Comparison of ENCODE assay signal across 35 cellular contexts in the genomic region with DNA sequence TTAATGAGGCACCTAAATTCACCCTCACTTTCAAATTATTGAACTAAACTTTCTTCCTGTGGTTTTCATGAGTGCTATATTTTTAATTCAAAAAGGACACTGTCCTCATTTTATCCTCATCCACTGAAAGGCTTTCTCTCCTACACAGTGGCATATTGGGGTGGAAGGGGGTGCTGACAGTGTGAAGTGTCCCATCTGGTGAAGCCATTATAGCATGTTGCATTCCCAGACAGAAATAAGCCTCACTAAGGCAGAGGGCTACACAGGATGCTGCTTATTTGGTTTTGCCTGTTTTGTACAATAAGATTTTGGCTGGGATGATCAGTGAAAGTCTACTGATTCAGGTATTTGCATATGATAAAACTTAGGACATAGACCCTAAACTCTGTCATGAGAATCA.
"Had no signal": no experiment of that assay in that cellular context is flagged by ENCODE, and none has a peak within 500 bp of the region (broad histone marks: within the 10 kb centered on the region; RNA-seq: fewer than 3 reads in every experiment).

No MANE protein-coding gene starts in this region.

- H3K27ac Mint-ChIP-seq: activated naive CD4-positive, alpha-beta T cell treated with anti-CD3 and anti-CD28 coated beads for 36 hours; activated naive CD4-positive, alpha-beta T cell treated with anti-CD3 and anti-CD28 coated beads, Interleukin-2, amount 10 ng/mL, durations not matched to agents 7 days and 5 days; activated naive CD4-positive, alpha-beta T cell treated with anti-CD3 and anti-CD28 coated beads, Interleukin-2, amount 50 U/mL, for 24 hours; activated naive CD4-positive, alpha-beta T cell treated with anti-CD3 and anti-CD28 coated beads, Interleukin-2, amount 50 U/mL, for 72 hours; activated naive CD8-positive, alpha-beta T cell; activated naive CD8-positive, alpha-beta T cell treated with anti-CD3 and anti-CD28 coated beads for 36 hours; activated naive CD8-positive, alpha-beta T cell treated with anti-CD3 and anti-CD28 coated beads, Interleukin-2, amount 10 ng/mL, durations not matched to agents 7 days and 5 days; activated naive CD8-positive, alpha-beta T cell treated with anti-CD3 and anti-CD28 coated beads, Interleukin-2, amount 50 U/mL, for 24 hours; activated T-cell treated with anti-CD3 and anti-CD28 coated beads, Interleukin-2, amount 50 U/mL, for 24 hours; activated T-cell treated with anti-CD3 and anti-CD28 coated beads, Interleukin-2, amount 50 U/mL, for 72 hours; activated T-helper 1 cell treated with anti-CD3 and anti-CD28 coated beads, Interleukin-12 subunit alpha, Interleukin-12 subunit beta, Interleukin-2, Interleukin-4 antibody, amounts not matched to agents 30 ng/mL and 10 ng/mL and 1 ng/mL, durations not matched to agents 14 hours and 24 hours and 36 hours; activated T-helper 17 cell treated with anti-CD3 and anti-CD28 coated beads, Interleukin-2, amount 50 U/mL, for 72 hours; activated T-helper 2 cell treated with anti-CD3 and anti-CD28 coated beads, Interferon-gamma antibody, Interleukin-2, Interleukin-4, amounts not matched to agents 10 μg/mL and 5 μg/mL and 100 μg/mL, durations not matched to agents 14 hours and 24 hours and 36 hours; brain had no signal

- ATAC-seq: activated naive CD4-positive, alpha-beta T cell treated with anti-CD3 and anti-CD28 coated beads, Interleukin-2, amount 50 U/mL, for 72 hours; activated naive CD8-positive, alpha-beta T cell treated with anti-CD3 and anti-CD28 coated beads, Interleukin-2, amount 50 U/mL, for 24 hours; activated T-cell treated with anti-CD3 and anti-CD28 coated beads, Interleukin-2, amount 50 U/mL, for 4 hours; activated T-cell treated with anti-CD3 and anti-CD28 coated beads, Interleukin-2, amount 50 U/mL, for 72 hours; activated T-helper 17 cell treated with anti-CD3 and anti-CD28 coated beads, Interleukin-2, amount 50 U/mL, for 72 hours; body of pancreas had no signal

- DNase-seq: activated effector memory CD4-positive, alpha-beta T cell treated with anti-CD3 and anti-CD28 coated beads, Interleukin-2, amount 50 U/mL, for 16 hours; activated effector memory CD4-positive, alpha-beta T cell treated with Interleukin-2 at 50 U/mL for 16 hours; activated gamma-delta T cell; activated gamma-delta T cell treated with Interleukin-2 at 50 U/mL for 16 hours; activated naive CD4-positive, alpha-beta T cell; activated naive CD4-positive, alpha-beta T cell treated with anti-CD3 and anti-CD28 coated beads for 36 hours; activated naive CD4-positive, alpha-beta T cell treated with anti-CD3 and anti-CD28 coated beads, Interleukin-2, amount 10 ng/mL, durations not matched to agents 7 days and 5 days; activated naive CD4-positive, alpha-beta T cell treated with anti-CD3 and anti-CD28 coated beads, Interleukin-2, amount 50 U/mL, for 16 hours; activated naive CD4-positive, alpha-beta T cell treated with Interleukin-2 at 50 U/mL for 16 hours; activated naive CD8-positive, alpha-beta T cell treated with anti-CD3 and anti-CD28 coated beads for 36 hours; activated naive CD8-positive, alpha-beta T cell treated with anti-CD3 and anti-CD28 coated beads, Interleukin-2, amount 10 ng/mL, durations not matched to agents 7 days and 5 days; activated naive CD8-positive, alpha-beta T cell treated with anti-CD3 and anti-CD28 coated beads, Interleukin-2, amount 50 U/mL, for 24 hours; activated T-cell treated with anti-CD3 and anti-CD28 coated beads for 4 hours; activated T-cell treated with anti-CD3 and anti-CD28 coated beads, Interleukin-2, amount 50 U/mL, for 1 hour; activated T-cell treated with anti-CD3 and anti-CD28 coated beads, Interleukin-2, amount 50 U/mL, for 24 hours; activated T-cell treated with anti-CD3 and anti-CD28 coated beads, Interleukin-2, amount 50 U/mL, for 4 hours; activated T-cell treated with anti-CD3 and anti-CD28 coated beads, Interleukin-2, amount 50 U/mL, for 48 hours; activated T-cell treated with anti-CD3 and anti-CD28 coated beads, Interleukin-2, amount 50 U/mL, for 72 hours; amniotic stem cell; amygdala; anterior cingulate cortex; aorta; body of pancreas; brain microvascular endothelial cell; caudate nucleus; central memory CD4-positive, alpha-beta T cell; cerebellar nuclear complex had no signal

- H3K4me3 Mint-ChIP-seq: activated naive CD4-positive, alpha-beta T cell treated with anti-CD3 and anti-CD28 coated beads for 36 hours; activated naive CD4-positive, alpha-beta T cell treated with anti-CD3 and anti-CD28 coated beads, Interleukin-2, amount 10 ng/mL, durations not matched to agents 7 days and 5 days; activated naive CD4-positive, alpha-beta T cell treated with anti-CD3 and anti-CD28 coated beads, Interleukin-2, amount 50 U/mL, for 24 hours; activated naive CD8-positive, alpha-beta T cell; activated naive CD8-positive, alpha-beta T cell treated with anti-CD3 and anti-CD28 coated beads for 36 hours; activated naive CD8-positive, alpha-beta T cell treated with anti-CD3 and anti-CD28 coated beads, Interleukin-2, amount 10 ng/mL, durations not matched to agents 7 days and 5 days; activated naive CD8-positive, alpha-beta T cell treated with anti-CD3 and anti-CD28 coated beads, Interleukin-2, amount 50 U/mL, for 24 hours; activated T-cell treated with anti-CD3 and anti-CD28 coated beads, Interleukin-2, amount 50 U/mL, for 24 hours; activated T-cell treated with anti-CD3 and anti-CD28 coated beads, Interleukin-2, amount 50 U/mL, for 4 hours; activated T-cell treated with anti-CD3 and anti-CD28 coated beads, Interleukin-2, amount 50 U/mL, for 72 hours; activated T-helper 1 cell treated with anti-CD3 and anti-CD28 coated beads, Interleukin-12 subunit alpha, Interleukin-12 subunit beta, Interleukin-2, Interleukin-4 antibody, amounts not matched to agents 30 ng/mL and 10 ng/mL and 1 ng/mL, durations not matched to agents 14 hours and 24 hours and 36 hours; activated T-helper 17 cell treated with anti-CD3 and anti-CD28 coated beads, Interleukin-2, amount 50 U/mL, for 72 hours; brain; central memory CD8-positive, alpha-beta T cell had no signal

- H3K27me3 Mint-ChIP-seq: activated naive CD4-positive, alpha-beta T cell treated with anti-CD3 and anti-CD28 coated beads, Interleukin-2, amount 10 ng/mL, durations not matched to agents 7 days and 5 days; activated naive CD4-positive, alpha-beta T cell treated with anti-CD3 and anti-CD28 coated beads, Interleukin-2, amount 50 U/mL, for 24 hours; activated naive CD8-positive, alpha-beta T cell; activated T-cell treated with anti-CD3 and anti-CD28 coated beads, Interleukin-2, amount 50 U/mL, for 24 hours; activated T-helper 17 cell treated with anti-CD3 and anti-CD28 coated beads, Interleukin-2, amount 50 U/mL, for 72 hours; central memory CD8-positive, alpha-beta T cell had no signal

- H3K4me1 Mint-ChIP-seq: activated naive CD4-positive, alpha-beta T cell treated with anti-CD3 and anti-CD28 coated beads, Interleukin-2, amount 10 ng/mL, durations not matched to agents 7 days and 5 days; activated naive CD4-positive, alpha-beta T cell treated with anti-CD3 and anti-CD28 coated beads, Interleukin-2, amount 50 U/mL, for 24 hours; activated naive CD8-positive, alpha-beta T cell treated with anti-CD3 and anti-CD28 coated beads for 36 hours; activated naive CD8-positive, alpha-beta T cell treated with anti-CD3 and anti-CD28 coated beads, Interleukin-2, amount 10 ng/mL, durations not matched to agents 7 days and 5 days; activated naive CD8-positive, alpha-beta T cell treated with anti-CD3 and anti-CD28 coated beads, Interleukin-2, amount 50 U/mL, for 24 hours; activated T-helper 17 cell treated with anti-CD3 and anti-CD28 coated beads, Interleukin-2, amount 50 U/mL, for 72 hours; brain; central memory CD8-positive, alpha-beta T cell had no signal

- H3K36me3 Mint-ChIP-seq: activated naive CD4-positive, alpha-beta T cell treated with anti-CD3 and anti-CD28 coated beads, Interleukin-2, amount 10 ng/mL, durations not matched to agents 7 days and 5 days; activated naive CD4-positive, alpha-beta T cell treated with anti-CD3 and anti-CD28 coated beads, Interleukin-2, amount 50 U/mL, for 24 hours; activated naive CD4-positive, alpha-beta T cell treated with anti-CD3 and anti-CD28 coated beads, Interleukin-2, amount 50 U/mL, for 72 hours; activated naive CD8-positive, alpha-beta T cell; activated naive CD8-positive, alpha-beta T cell treated with anti-CD3 and anti-CD28 coated beads for 36 hours; activated naive CD8-positive, alpha-beta T cell treated with anti-CD3 and anti-CD28 coated beads, Interleukin-2, amount 10 ng/mL, durations not matched to agents 7 days and 5 days; brain had no signal

- H3K9me3 Mint-ChIP-seq: activated naive CD4-positive, alpha-beta T cell treated with anti-CD3 and anti-CD28 coated beads for 36 hours; activated naive CD4-positive, alpha-beta T cell treated with anti-CD3 and anti-CD28 coated beads, Interleukin-2, amount 10 ng/mL, durations not matched to agents 7 days and 5 days; activated naive CD4-positive, alpha-beta T cell treated with anti-CD3 and anti-CD28 coated beads, Interleukin-2, amount 50 U/mL, for 24 hours; activated naive CD4-positive, alpha-beta T cell treated with anti-CD3 and anti-CD28 coated beads, Interleukin-2, amount 50 U/mL, for 72 hours; activated naive CD8-positive, alpha-beta T cell treated with anti-CD3 and anti-CD28 coated beads for 36 hours; activated naive CD8-positive, alpha-beta T cell treated with anti-CD3 and anti-CD28 coated beads, Interleukin-2, amount 50 U/mL, for 24 hours; activated T-cell treated with anti-CD3 and anti-CD28 coated beads, Interleukin-2, amount 50 U/mL, for 24 hours; activated T-cell treated with anti-CD3 and anti-CD28 coated beads, Interleukin-2, amount 50 U/mL, for 72 hours; activated T-helper 1 cell treated with anti-CD3 and anti-CD28 coated beads, Interleukin-12 subunit alpha, Interleukin-12 subunit beta, Interleukin-2, Interleukin-4 antibody, amounts not matched to agents 30 ng/mL and 10 ng/mL and 1 ng/mL, durations not matched to agents 14 hours and 24 hours and 36 hours; activated T-helper 17 cell treated with anti-CD3 and anti-CD28 coated beads, Interleukin-2, amount 50 U/mL, for 72 hours; activated T-helper 2 cell treated with anti-CD3 and anti-CD28 coated beads, Interferon-gamma antibody, Interleukin-2, Interleukin-4, amounts not matched to agents 10 μg/mL and 5 μg/mL and 100 μg/mL, durations not matched to agents 14 hours and 24 hours and 36 hours; brain; central memory CD8-positive, alpha-beta T cell had no signal
